In genomic region chr2:146870691-146871090, GRCh38 we compare ENCODE assay signal across 18 cellular contexts.
DNase-seq lines count a peak whose midpoint lies in the region; ATAC-seq and TF ChIP-seq lines count a peak whose summit lies in the region.
"Had no signal": no experiment of that assay in that cellular context is flagged by ENCODE, and none has a peak within 500 bp of the region (broad histone marks: within the 10 kb centered on the region; RNA-seq: fewer than 3 reads in every experiment).

No MANE protein-coding gene starts in this region.

- no peaks in the 10 kb centered on the region for H3K4me1 ChIP-seq in upper lobe of right lung
- H3K4me1 ChIP-seq: A549 had no signal

- H3K9me3 ChIP-seq in upper lobe of right lung = no peaks in the 10 kb centered on the region
- H3K9me3 ChIP-seq: A549 had no signal

- no peaks in the 10 kb centered on the region for H3K27me3 ChIP-seq in upper lobe of right lung

- POLR2A ChIA-PET in RWPE1 (lab: Yijun Ruan, JAX; ENCODE audit: low non-redundant PET) = no interaction called here

- no peak for TF ChIP-seq CTCF in RWPE1 (conservative IDR thresholded peaks at IDR 0.05; ENCODE audit: low read depth)
- no peak for TF ChIP-seq CTCF in fibroblast of mammary gland (conservative IDR thresholded peaks at IDR 0.05; ENCODE audit: control insufficient read depth, insufficient read depth, low read depth, low read length)
- TF ChIP-seq CTCF in upper lobe of right lung (IDR thresholded peaks at IDR 0.05) = no peak

- H3K4me3 ChIP-seq in fibroblast of mammary gland (ENCODE audit: control insufficient read depth, low read depth, low read length) = no peak overlapping the region
- H3K4me3 ChIP-seq in upper lobe of right lung = no peak overlapping the region
- H3K4me3 ChIP-seq: A549, GM23248 had no signal

- H3K36me3 ChIP-seq in upper lobe of right lung = no peaks in the 10 kb centered on the region

- intact Hi-C loops in upper lobe of right lung (cut with DNase I) = no loop called here

- DNase-seq in ELR (ENCODE audit: low read depth) (peak; percentile 57), HT1080 (ENCODE audit: low read depth) (peak; percentile 10), RWPE1 (ENCODE audit: low spot score) (peak; percentile 36), fibroblast of mammary gland (ENCODE audit: low read depth) (peak; percentile 10), upper lobe of right lung (no peak), NCI-H82 treated with DMSO at 0.1 percent for 48 hours (lab: John Stamatoyannopoulos, UW; ENCODE audit: unreplicated experiment) (no peak), UCSD-AML1 (lab: John Stamatoyannopoulos, UW; ENCODE audit: unreplicated experiment) (no peak)
- DNase-seq: 8988T; C1 segment of cervical spinal cord; Calu3; CD4-positive, alpha-beta memory T cell; COR-L47; DMS53; DMS79 treated with DMSO at 0.1 percent for 48 hours; GM23248; H7 had no signal

- no peak for ATAC-seq in upper lobe of right lung
- ATAC-seq: A549, HCT116 had no signal

- CTCF ChIA-PET in RWPE1 (lab: Yijun Ruan, JAX) = interaction anchor here (0.6 kb wide), 1 partner anchor 809 kb away, joined by 3 read pairs; no protein-coding TSS in a partner anchor

- H3K27ac ChIP-seq in RWPE1 (no peak overlapping the region), upper lobe of right lung (no peak overlapping the region)
- H3K27ac ChIP-seq: A549, GM23248 had no signal

Comparison
In these comparisons a context has a peak if more than half of its experiments do, and no peak if none do; other contexts are left out.
1. DNase-seq: peak in ELR (single experiment), HT1080 (single experiment), RWPE1 (single experiment) and fibroblast of mammary gland (single experiment); none in upper lobe of right lung (single experiment), NCI-H82 treated with DMSO at 0.1 percent for 48 hours (single experiment) and UCSD-AML1 (single experiment).